8 cellular contexts compared by ENCODE assay signal in genomic region chr2:240998706-240999000, GRCh38. TPM values are rescaled to one million over a fixed set of nuclear protein-coding genes. Genes with fewer than 3 reads are reported as not detected.
DNase-seq lines count a peak whose midpoint lies in the region; ATAC-seq and TF ChIP-seq lines count a peak whose summit lies in the region.

No MANE protein-coding gene starts in this region.

- H3K9ac ChIP-seq in mesendoderm (ENCODE audit: low read length): peak overlapping the region; percentile 75

- H3K4me1 ChIP-seq in body of pancreas: peaks cover 62% of the 10 kb centered on the region
- no peaks in the 10 kb centered on the region for H3K4me1 ChIP-seq in mesendoderm (ENCODE audit: control insufficient read depth, low read depth, low read length)
- H3K4me1 ChIP-seq in upper lobe of right lung: peaks cover 64% of the 10 kb centered on the region

- peaks cover 88% of the 10 kb centered on the region for H3K27me3 Mint-ChIP-seq in activated naive CD4-positive, alpha-beta T cell treated with anti-CD3 and anti-CD28 coated beads, Interleukin-2, amount 10 ng/mL, durations not matched to agents 7 days and 5 days

- no peak for TF ChIP-seq POLR2A in body of pancreas (IDR thresholded peaks at IDR 0.05)

- no peaks in the 10 kb centered on the region for H3K36me3 Mint-ChIP-seq in activated naive CD4-positive, alpha-beta T cell treated with anti-CD3 and anti-CD28 coated beads, Interleukin-2, amount 10 ng/mL, durations not matched to agents 7 days and 5 days

- WGBS in body of pancreas, 2 donors: 0% methylated on average over 52 of the region's 52 CpGs; no CpG with 5 or more reads in 1 of the 2 donors
- WGBS in mesendoderm (ENCODE audit: extremely low coverage, insufficient coverage, low lambda C conversion rate): no CpG with 5 or more reads among the region's 52 CpGs

- CTCF ChIA-PET in activated naive CD4-positive, alpha-beta T cell treated with anti-CD3 and anti-CD28 coated beads, Interleukin-2, amount 10 ng/mL, durations not matched to agents 7 days and 5 days (lab: Charles Lee): no interaction called here

- H3K18ac ChIP-seq in mesendoderm (ENCODE audit: low read length): no peak overlapping the region

- TF ChIP-seq CTCF in body of pancreas (IDR thresholded peaks at IDR 0.05): no peak
- TF ChIP-seq CTCF in upper lobe of right lung (IDR thresholded peaks at IDR 0.05): no peak

- H3K4me3 Mint-ChIP-seq in activated naive CD4-positive, alpha-beta T cell treated with anti-CD3 and anti-CD28 coated beads, Interleukin-2, amount 10 ng/mL, durations not matched to agents 7 days and 5 days: no peak overlapping the region

- no peak overlapping the region for H4K8ac ChIP-seq in mesendoderm (ENCODE audit: low read depth, low read length)

- peak overlapping the region; percentile 68 for H3K4me2 ChIP-seq in mesendoderm (ENCODE audit: low read length)

- H3K56ac ChIP-seq in mesendoderm (ENCODE audit: low read length): peak overlapping the region; percentile 84

- DNase-seq in activated naive CD4-positive, alpha-beta T cell treated with anti-CD3 and anti-CD28 coated beads, Interleukin-2, amount 10 ng/mL, durations not matched to agents 7 days and 5 days: peak; percentile 27
- no peak for DNase-seq in activated naive CD4-positive, alpha-beta T cell treated with anti-CD3 and anti-CD28 coated beads, Interleukin-2, amount 50 U/mL, for 16 hours
- DNase-seq in body of pancreas: no peak
- no peak for DNase-seq in mesendoderm
- no peak for DNase-seq in upper lobe of right lung
- DNase-seq in superior temporal gyrus (ENCODE audit: extremely low spot score): no peak
- no peak for DNase-seq in AG20443 (ENCODE audit: low spot score)
- DNase-seq in DMS153 (lab: John Stamatoyannopoulos, UW): no peak

- H3K4ac ChIP-seq in mesendoderm (ENCODE audit: low read depth, low read length): no peak overlapping the region

- intact Hi-C loops in body of pancreas (cut with DNase I): no loop called here
- intact Hi-C loops in upper lobe of right lung (cut with DNase I): no loop called here

- no peak overlapping the region for H2AK5ac ChIP-seq in mesendoderm (ENCODE audit: low read length)

- H3K4me3 ChIP-seq in body of pancreas (no peak overlapping the region), mesendoderm (ENCODE audit: low read length) (peak overlapping the region; percentile 49), upper lobe of right lung (peak overlapping the region; percentile 63)

- H3K9me3 ChIP-seq in body of pancreas (peaks cover 0 to 4% (median 0%) of the 10 kb centered on the region in 3 donors), upper lobe of right lung (peaks cover 3% of the 10 kb centered on the region)

- no peaks in the 10 kb centered on the region for H3K27me3 ChIP-seq in body of pancreas
- H3K27me3 ChIP-seq in mesendoderm (ENCODE audit: insufficient read depth, low read length, poor library complexity): no peaks in the 10 kb centered on the region
- H3K27me3 ChIP-seq in upper lobe of right lung: no peaks in the 10 kb centered on the region

- H2BK5ac ChIP-seq in mesendoderm (ENCODE audit: low read length): no peak overlapping the region

- H3K27ac Mint-ChIP-seq in activated naive CD4-positive, alpha-beta T cell treated with anti-CD3 and anti-CD28 coated beads, Interleukin-2, amount 10 ng/mL, durations not matched to agents 7 days and 5 days: no peak overlapping the region

- ATAC-seq in body of pancreas (peak; percentile 17), upper lobe of right lung (no peak)

- H3K79me1 ChIP-seq in mesendoderm (ENCODE audit: low read length): no peaks in the 10 kb centered on the region

- H3K36me3 ChIP-seq in body of pancreas (replicated peaks in 1 of 2; ENCODE audit: insufficient read depth in 1 of 2, low read depth in 2 of 2): no peaks in the 10 kb centered on the region
- H3K36me3 ChIP-seq in mesendoderm (ENCODE audit: control insufficient read depth, insufficient read depth, low read length): no peaks in the 10 kb centered on the region
- no peaks in the 10 kb centered on the region for H3K36me3 ChIP-seq in upper lobe of right lung

- no peak overlapping the region for H2BK15ac ChIP-seq in mesendoderm (replicated peaks; ENCODE audit: low read depth)

- H3K4me1 Mint-ChIP-seq in activated naive CD4-positive, alpha-beta T cell treated with anti-CD3 and anti-CD28 coated beads, Interleukin-2, amount 10 ng/mL, durations not matched to agents 7 days and 5 days: peaks cover 6% of the 10 kb centered on the region

- H3K23ac ChIP-seq in mesendoderm (ENCODE audit: low read length): no peak overlapping the region

- H3K79me2 ChIP-seq in mesendoderm (ENCODE audit: control insufficient read depth, insufficient read depth, low read length): no peaks in the 10 kb centered on the region

- no peak overlapping the region for H4K5ac ChIP-seq in mesendoderm (ENCODE audit: low read length)

- peaks cover 7% of the 10 kb centered on the region for H3K9me3 Mint-ChIP-seq in activated naive CD4-positive, alpha-beta T cell treated with anti-CD3 and anti-CD28 coated beads, Interleukin-2, amount 10 ng/mL, durations not matched to agents 7 days and 5 days

- H3K27ac ChIP-seq in body of pancreas (peak overlapping the region; percentile 45 to 85 (median 72)), mesendoderm (ENCODE audit: low read depth, low read length) (no peak overlapping the region), upper lobe of right lung (peak overlapping the region; percentile 80)

- no peak overlapping the region for H2BK120ac ChIP-seq in mesendoderm (ENCODE audit: low read depth, low read length)

RNA-seq across cellular contexts. Expression of gene SNED1, which starts 0.2 kb away (rescaled TPM):
- total RNA-seq in body of pancreas (10 to 100 TPM; 13.5 to 33.0 TPM), upper lobe of right lung (38.4 TPM)
- 0.17 TPM for polyA plus RNA-seq in mesendoderm (2013, experiment 1 of 2)
- polyA plus RNA-seq in mesendoderm (2013, experiment 2 of 2): 0.21 TPM

Comparison
In these comparisons a context has a peak if more than half of its experiments do, and no peak if none do; other contexts are left out.
1. H3K4me3 ChIP-seq: peak in mesendoderm (single experiment) and upper lobe of right lung (single experiment); none in body of pancreas (0 of 2).